Comparison of ENCODE assay signal across 14 cellular contexts in genomic region chr16:54135361-54136275, GRCh38.
A peak's percentile ranks its signal among the peaks of the same experiment; 100 is the strongest.
DNase-seq lines count a peak whose midpoint lies in the region; ATAC-seq, FAIRE-seq and TF ChIP-seq lines count a peak whose summit lies in the region.
"Had no signal": no experiment of that assay in that cellular context is flagged by ENCODE, and none has a peak within 500 bp of the region (broad histone marks: within the 10 kb centered on the region; RNA-seq: fewer than 3 reads in every experiment).

No MANE protein-coding gene starts in this region.

- H3K27me3 ChIP-seq in astrocyte (ENCODE audit: insufficient read depth, low read length) (peaks cover 2% of the 10 kb centered on the region), BE2C (no peaks in the 10 kb centered on the region)
- H3K27me3 ChIP-seq: spleen had no signal

- H3K9me3 Mint-ChIP-seq in astrocyte (ENCODE audit: unreplicated experiment), result peaks cover 5% of the 10 kb centered on the region
- H3K9me3 Mint-ChIP-seq in activated CD8-positive, alpha-beta memory T cell treated with anti-CD3 and anti-CD28 coated beads, Interleukin-2, amount 10 ng/mL, durations not matched to agents 7 days and 5 days (ENCODE audit: low read depth), result no peaks in the 10 kb centered on the region

- H3K9me3 ChIP-seq in astrocyte (ENCODE audit: insufficient read depth, low read depth, low read length) (no peaks in the 10 kb centered on the region), BE2C (no peaks in the 10 kb centered on the region; the same call in 1 of the 2 replicates)

- H3K79me2 ChIP-seq in astrocyte (ENCODE audit: insufficient read depth, low read length), result no peaks in the 10 kb centered on the region

- H3K4me1 ChIP-seq in astrocyte (ENCODE audit: insufficient read depth, low read length) (peaks cover 14% of the 10 kb centered on the region), BE2C (no peaks in the 10 kb centered on the region)
- H3K4me1 ChIP-seq: spleen had no signal

- H2AFZ ChIP-seq in astrocyte (ENCODE audit: low read depth, low read length), result peak overlapping the region; percentile 18

- H3K4me3 Mint-ChIP-seq in astrocyte (ENCODE audit: unreplicated experiment), result no peak overlapping the region
- no peak overlapping the region for H3K4me3 Mint-ChIP-seq in activated CD8-positive, alpha-beta memory T cell treated with anti-CD3 and anti-CD28 coated beads, Interleukin-2, amount 10 ng/mL, durations not matched to agents 7 days and 5 days
- H3K4me3 Mint-ChIP-seq: CD14-positive monocyte, nephron had no signal

- DNase-seq in AG09319 (ENCODE audit: extremely low read depth, low read depth) (peak; percentile 2), Kasumi-1 (lab: John Stamatoyannopoulos, UW) (peak; percentile 31 to 52), astrocyte (ENCODE audit: low read depth) (peak; percentile 74), iris pigment epithelial cell (ENCODE audit: low read depth) (peak; percentile 75), DMS153 (lab: John Stamatoyannopoulos, UW) (no peak), BE2C (no peak)
- DNase-seq in activated CD8-positive, alpha-beta memory T cell treated with anti-CD3 and anti-CD28 coated beads, Interleukin-2, amount 10 ng/mL, durations not matched to agents 7 days and 5 days, result no peak
- DNase-seq: activated T-cell treated with anti-CD3 and anti-CD28 coated beads for 4 hours, anterior cingulate cortex, spleen had no signal

- H3K36me3 ChIP-seq in astrocyte (ENCODE audit: insufficient read depth, low read length) (no peaks in the 10 kb centered on the region), BE2C (no peaks in the 10 kb centered on the region)
- H3K36me3 ChIP-seq: spleen had no signal

- peak overlapping the region; percentile 69 for H3K4me2 ChIP-seq in astrocyte (ENCODE audit: low read length)

- peak overlapping the region; percentile 53 for H3K9ac ChIP-seq in astrocyte (ENCODE audit: low read length)

- H3K36me3 Mint-ChIP-seq in astrocyte (ENCODE audit: low read depth, unreplicated experiment), result no peaks in the 10 kb centered on the region
- H3K36me3 Mint-ChIP-seq in activated CD8-positive, alpha-beta memory T cell treated with anti-CD3 and anti-CD28 coated beads, Interleukin-2, amount 10 ng/mL, durations not matched to agents 7 days and 5 days, result no peaks in the 10 kb centered on the region
- H3K36me3 Mint-ChIP-seq: CD14-positive monocyte had no signal

- peak; percentile 96 for FAIRE-seq in astrocyte (lab: Jason Lieb, UNC)

- TF ChIP-seq CTCF in AG09319 (IDR thresholded peaks at IDR 0.05; ENCODE audit: low read depth, low read length), result no peak
- TF ChIP-seq CTCF in astrocyte (IDR thresholded peaks at IDR 0.05; ENCODE audit: insufficient read depth, low read depth, low read length), result no peak
- no peak for TF ChIP-seq CTCF in BE2C (IDR thresholded peaks at IDR 0.05; ENCODE audit: low read depth, low read length)

- H3K4me1 Mint-ChIP-seq in astrocyte (ENCODE audit: low read depth, unreplicated experiment), result peaks cover 14% of the 10 kb centered on the region
- H3K4me1 Mint-ChIP-seq in activated CD8-positive, alpha-beta memory T cell treated with anti-CD3 and anti-CD28 coated beads, Interleukin-2, amount 10 ng/mL, durations not matched to agents 7 days and 5 days, result no peaks in the 10 kb centered on the region
- H3K4me1 Mint-ChIP-seq: nephron had no signal

- ATAC-seq in activated CD8-positive, alpha-beta memory T cell treated with anti-CD3 and anti-CD28 coated beads, Interleukin-2, amount 10 ng/mL, durations not matched to agents 7 days and 5 days, result no peak
- no peak for ATAC-seq in HG02938 (IDR thresholded peaks at IDR 0.05; ENCODE audit: unreplicated experiment)
- ATAC-seq: Panc1 had no signal

- peaks cover 3% of the 10 kb centered on the region for H3K27me3 Mint-ChIP-seq in astrocyte (ENCODE audit: low read depth, unreplicated experiment)
- no peaks in the 10 kb centered on the region for H3K27me3 Mint-ChIP-seq in activated CD8-positive, alpha-beta memory T cell treated with anti-CD3 and anti-CD28 coated beads, Interleukin-2, amount 10 ng/mL, durations not matched to agents 7 days and 5 days

- H3K27ac Mint-ChIP-seq in astrocyte (ENCODE audit: unreplicated experiment), result peak overlapping the region; percentile 93
- no peak overlapping the region for H3K27ac Mint-ChIP-seq in activated CD8-positive, alpha-beta memory T cell treated with anti-CD3 and anti-CD28 coated beads, Interleukin-2, amount 10 ng/mL, durations not matched to agents 7 days and 5 days
- H3K27ac Mint-ChIP-seq: CD14-positive monocyte, nephron had no signal

- CTCF ChIA-PET in activated CD8-positive, alpha-beta memory T cell treated with anti-CD3 and anti-CD28 coated beads, Interleukin-2, amount 10 ng/mL, durations not matched to agents 7 days and 5 days (lab: Charles Lee), result no interaction called here

- H3K27ac ChIP-seq in astrocyte (ENCODE audit: low read depth, low read length), result peak overlapping the region; percentile 84
- H3K27ac ChIP-seq: spleen had no signal

- no peaks in the 10 kb centered on the region for H4K20me1 ChIP-seq in astrocyte (ENCODE audit: insufficient read depth, low read length)

- no peak overlapping the region for H3K4me3 ChIP-seq in astrocyte (ENCODE audit: insufficient read depth, low read depth, low read length)
- no peak overlapping the region for H3K4me3 ChIP-seq in BE2C (ENCODE audit: low read depth, low read length)
- H3K4me3 ChIP-seq: spleen had no signal

Comparison
In these comparisons a context has a peak if more than half of its experiments do, and no peak if none do; other contexts are left out.
1. DNase-seq: peak in AG09319 (single experiment), Kasumi-1 (2 of 2), astrocyte (single experiment) and iris pigment epithelial cell (single experiment); none in activated CD8-positive, alpha-beta memory T cell treated with anti-CD3 and anti-CD28 coated beads, Interleukin-2, amount 10 ng/mL, durations not matched to agents 7 days and 5 days (single experiment), DMS153 (single experiment) and BE2C (single experiment).